Comparison of ENCODE assay signal across 34 cellular contexts in genomic region chr21:35860181-35860869, GRCh38.
"Had no signal": no experiment of that assay in that cellular context is flagged by ENCODE, and none has a peak within 500 bp of the region (broad histone marks: within the 10 kb centered on the region; RNA-seq: fewer than 3 reads in every experiment).

No MANE protein-coding gene starts in this region.

- ATAC-seq: activated CD4-positive, alpha-beta T cell treated with anti-CD3 and anti-CD28 coated beads for 36 hours; activated CD8-positive, alpha-beta memory T cell treated with anti-CD3 and anti-CD28 coated beads, Interleukin-2, amount 10 ng/mL, durations not matched to agents 7 days and 5 days; activated CD8-positive, alpha-beta T cell treated with anti-CD3 and anti-CD28 coated beads, Interleukin-2, amount 10 ng/mL, durations not matched to agents 7 days and 5 days; activated naive CD8-positive, alpha-beta T cell treated with anti-CD3 and anti-CD28 coated beads, Interleukin-2, amount 50 U/mL, for 24 hours; body of pancreas; gastroesophageal sphincter had no signal

- H3K4me1 ChIP-seq: adrenal gland, esophagus squamous epithelium had no signal

- H3K27me3 ChIP-seq: adrenal gland, body of pancreas had no signal

- H3K36me3 Mint-ChIP-seq: activated CD4-positive, alpha-beta memory T cell treated with anti-CD3 and anti-CD28 coated beads for 36 hours; activated CD8-positive, alpha-beta memory T cell treated with anti-CD3 and anti-CD28 coated beads, Interleukin-2, amount 10 ng/mL, durations not matched to agents 7 days and 5 days; activated naive CD4-positive, alpha-beta T cell treated with anti-CD3 and anti-CD28 coated beads, Interleukin-2, amount 50 U/mL, for 24 hours; activated naive CD8-positive, alpha-beta T cell treated with anti-CD3 and anti-CD28 coated beads for 36 hours had no signal

- DNase-seq: activated CD4-positive, alpha-beta memory T cell treated with anti-CD3 and anti-CD28 coated beads for 36 hours; activated CD4-positive, alpha-beta T cell treated with anti-CD3 and anti-CD28 coated beads for 36 hours; activated CD4-positive, alpha-beta T cell treated with anti-CD3 and anti-CD28 coated beads, Interleukin-2, amount 10 ng/mL, durations not matched to agents 24 days and 14 days; activated CD4-positive, CD25-positive, alpha-beta regulatory T cell; activated CD4-positive, CD25-positive, alpha-beta regulatory T cell treated with anti-CD3 and anti-CD28 coated beads, Interleukin-2, amount 50 U/mL, for 72 hours; activated CD8-positive, alpha-beta memory T cell treated with anti-CD3 and anti-CD28 coated beads, Interleukin-2, amount 10 ng/mL, durations not matched to agents 7 days and 5 days; activated CD8-positive, alpha-beta memory T cell treated with anti-CD3 and anti-CD28 coated beads, Interleukin-2, amount 50 U/mL, for 4 hours; activated CD8-positive, alpha-beta T cell treated with anti-CD3 and anti-CD28 coated beads, Interleukin-2, amount 10 ng/mL, durations not matched to agents 7 days and 5 days; activated effector memory CD4-positive, alpha-beta T cell treated with anti-CD3 and anti-CD28 coated beads, Interleukin-2, amount 50 U/mL, for 16 hours; activated naive CD4-positive, alpha-beta T cell treated with anti-CD3 and anti-CD28 coated beads for 36 hours; activated naive CD8-positive, alpha-beta T cell treated with anti-CD3 and anti-CD28 coated beads for 36 hours; activated naive CD8-positive, alpha-beta T cell treated with anti-CD3 and anti-CD28 coated beads, Interleukin-2, amount 50 U/mL, for 24 hours; activated T-cell treated with anti-CD3 and anti-CD28 coated beads, Interleukin-2, amount 50 U/mL, for 1 hour; activated T-cell treated with anti-CD3 and anti-CD28 coated beads, Interleukin-2, amount 50 U/mL, for 48 hours; adrenal gland; amygdala; aorta; body of pancreas; caudate nucleus; cortex of kidney; dermis blood vessel endothelial cell; effector CD8-positive, alpha-beta T cell; esophagus squamous epithelium; foreskin melanocyte; T-helper 1 cell; T-helper 2 cell had no signal

- FAIRE-seq: colon, endometrium, endothelial cell of umbilical vein had no signal

- H3K4me1 Mint-ChIP-seq: activated CD4-positive, alpha-beta T cell treated with anti-CD3 and anti-CD28 coated beads for 36 hours; activated CD4-positive, alpha-beta T cell treated with anti-CD3 and anti-CD28 coated beads, Interleukin-2, amount 10 ng/mL, durations not matched to agents 24 days and 14 days; activated CD8-positive, alpha-beta memory T cell treated with anti-CD3 and anti-CD28 coated beads, Interleukin-2, amount 10 ng/mL, durations not matched to agents 7 days and 5 days; activated naive CD4-positive, alpha-beta T cell treated with anti-CD3 and anti-CD28 coated beads, Interleukin-2, amount 50 U/mL, for 24 hours; activated naive CD8-positive, alpha-beta T cell treated with anti-CD3 and anti-CD28 coated beads for 36 hours; activated naive CD8-positive, alpha-beta T cell treated with anti-CD3 and anti-CD28 coated beads, Interleukin-2, amount 50 U/mL, for 24 hours had no signal

- H3K36me3 ChIP-seq: adrenal gland, esophagus squamous epithelium, gastroesophageal sphincter had no signal

- H3K4me3 Mint-ChIP-seq: activated CD4-positive, alpha-beta memory T cell treated with anti-CD3 and anti-CD28 coated beads for 36 hours; activated CD4-positive, alpha-beta T cell treated with anti-CD3 and anti-CD28 coated beads for 36 hours; activated CD4-positive, alpha-beta T cell treated with anti-CD3 and anti-CD28 coated beads, Interleukin-2, amount 10 ng/mL, durations not matched to agents 24 days and 14 days; activated CD8-positive, alpha-beta memory T cell treated with anti-CD3 and anti-CD28 coated beads, Interleukin-2, amount 10 ng/mL, durations not matched to agents 7 days and 5 days; activated CD8-positive, alpha-beta T cell treated with anti-CD3 and anti-CD28 coated beads, Interleukin-2, amount 10 ng/mL, durations not matched to agents 7 days and 5 days; activated naive CD4-positive, alpha-beta T cell treated with anti-CD3 and anti-CD28 coated beads for 36 hours; activated naive CD4-positive, alpha-beta T cell treated with anti-CD3 and anti-CD28 coated beads, Interleukin-2, amount 50 U/mL, for 24 hours; activated naive CD8-positive, alpha-beta T cell treated with anti-CD3 and anti-CD28 coated beads for 36 hours; activated naive CD8-positive, alpha-beta T cell treated with anti-CD3 and anti-CD28 coated beads, Interleukin-2, amount 50 U/mL, for 24 hours; activated T-helper 1 cell treated with anti-CD3 and anti-CD28 coated beads, Interleukin-12 subunit alpha, Interleukin-12 subunit beta, Interleukin-2, Interleukin-4 antibody, amounts not matched to agents 30 ng/mL and 10 ng/mL and 1 ng/mL, durations not matched to agents 14 hours and 24 hours and 36 hours had no signal

- H3K27ac Mint-ChIP-seq: activated CD4-positive, alpha-beta memory T cell treated with anti-CD3 and anti-CD28 coated beads for 36 hours; activated CD4-positive, alpha-beta T cell treated with anti-CD3 and anti-CD28 coated beads for 36 hours; activated CD4-positive, alpha-beta T cell treated with anti-CD3 and anti-CD28 coated beads, Interleukin-2, amount 10 ng/mL, durations not matched to agents 24 days and 14 days; activated CD8-positive, alpha-beta memory T cell treated with anti-CD3 and anti-CD28 coated beads, Interleukin-2, amount 10 ng/mL, durations not matched to agents 7 days and 5 days; activated CD8-positive, alpha-beta T cell treated with anti-CD3 and anti-CD28 coated beads, Interleukin-2, amount 10 ng/mL, durations not matched to agents 7 days and 5 days; activated naive CD4-positive, alpha-beta T cell treated with anti-CD3 and anti-CD28 coated beads for 36 hours; activated naive CD4-positive, alpha-beta T cell treated with anti-CD3 and anti-CD28 coated beads, Interleukin-2, amount 50 U/mL, for 24 hours; activated naive CD8-positive, alpha-beta T cell treated with anti-CD3 and anti-CD28 coated beads for 36 hours; activated naive CD8-positive, alpha-beta T cell treated with anti-CD3 and anti-CD28 coated beads, Interleukin-2, amount 50 U/mL, for 24 hours; activated T-helper 1 cell treated with anti-CD3 and anti-CD28 coated beads, Interleukin-12 subunit alpha, Interleukin-12 subunit beta, Interleukin-2, Interleukin-4 antibody, amounts not matched to agents 30 ng/mL and 10 ng/mL and 1 ng/mL, durations not matched to agents 14 hours and 24 hours and 36 hours; activated T-helper 2 cell treated with anti-CD3 and anti-CD28 coated beads, Interferon-gamma antibody, Interleukin-2, Interleukin-4, amounts not matched to agents 10 μg/mL and 5 μg/mL and 100 μg/mL, durations not matched to agents 14 hours and 24 hours and 36 hours had no signal

- H3K27ac ChIP-seq: adrenal gland, body of pancreas, epithelial cell of prostate, esophagus squamous epithelium, gastroesophageal sphincter had no signal

- H3K4me3 ChIP-seq: adrenal gland, body of pancreas, esophagus squamous epithelium, gastroesophageal sphincter had no signal

- H3K9me3 ChIP-seq: adrenal gland, body of pancreas, esophagus squamous epithelium, gastroesophageal sphincter had no signal
